Comparison of ENCODE assay signal across 23 cellular contexts in genomic region chr13:76223565-76223964, GRCh38.
A peak's percentile ranks its signal among the peaks of the same experiment; 100 is the strongest.
DNase-seq lines count a peak whose midpoint lies in the region; ATAC-seq and TF ChIP-seq lines count a peak whose summit lies in the region.
"Had no signal": no experiment of that assay in that cellular context is flagged by ENCODE, and none has a peak within 500 bp of the region (broad histone marks: within the 10 kb centered on the region; RNA-seq: fewer than 3 reads in every experiment).

No MANE protein-coding gene starts in this region.

- H3K36me3 ChIP-seq in brain microvascular endothelial cell (replicated peaks) (no peaks in the 10 kb centered on the region), mesenchymal stem cell (ENCODE audit: control insufficient read depth in 1 of 2, insufficient read depth in 2 of 2, low read depth in 1 of 2, low read length in 2 of 2) (no peaks in the 10 kb centered on the region), psoas muscle (ENCODE audit: insufficient read depth in 1 of 2, low read depth in 1 of 2) (no peaks in the 10 kb centered on the region)
- no peaks in the 10 kb centered on the region for H3K36me3 ChIP-seq in effector memory CD4-positive, alpha-beta T cell (ENCODE audit: control insufficient read depth, insufficient read depth, low read length)
- H3K36me3 ChIP-seq: gastrocnemius medialis, pancreas had no signal

- H3K9me3 Mint-ChIP-seq in activated CD4-positive, alpha-beta T cell treated with anti-CD3 and anti-CD28 coated beads for 36 hours (ENCODE audit: low read depth), result no peaks in the 10 kb centered on the region

- POLR2A ChIA-PET in activated CD4-positive, alpha-beta T cell treated with anti-CD3 and anti-CD28 coated beads for 36 hours (lab: Charles Lee), result no interaction called here

- no peaks in the 10 kb centered on the region for H3K9me3 ChIP-seq in mesenchymal stem cell (ENCODE audit: control insufficient read depth, low read length)
- no peaks in the 10 kb centered on the region for H3K9me3 ChIP-seq in effector memory CD4-positive, alpha-beta T cell (ENCODE audit: control insufficient read depth, low read length)
- H3K9me3 ChIP-seq in psoas muscle, result no peaks in the 10 kb centered on the region
- H3K9me3 ChIP-seq: gastrocnemius medialis, pancreas had no signal

- no peak overlapping the region for H3K4me3 Mint-ChIP-seq in activated CD4-positive, alpha-beta T cell treated with anti-CD3 and anti-CD28 coated beads for 36 hours
- H3K4me3 Mint-ChIP-seq: HFFc6 had no signal

- H3K4me1 ChIP-seq in mesenchymal stem cell (ENCODE audit: control insufficient read depth, insufficient read depth, low read depth, low read length) (peaks cover 4% of the 10 kb centered on the region), psoas muscle (peaks cover 12% of the 10 kb centered on the region)
- no peaks in the 10 kb centered on the region for H3K4me1 ChIP-seq in effector memory CD4-positive, alpha-beta T cell (ENCODE audit: control insufficient read depth, insufficient read depth, low read length, poor library complexity, severe bottlenecking)
- H3K4me1 ChIP-seq: pancreas had no signal

- no peaks in the 10 kb centered on the region for H3K36me3 Mint-ChIP-seq in activated CD4-positive, alpha-beta T cell treated with anti-CD3 and anti-CD28 coated beads for 36 hours (ENCODE audit: low read depth)

- H2BK12ac ChIP-seq in mesenchymal stem cell (ENCODE audit: low read length in 2 of 2), result peak overlapping the region; percentile 1 to 69

- TF ChIP-seq CTCF in GM12864 (IDR thresholded peaks at IDR 0.05; ENCODE audit: low read depth, low read length, missing control alignments) (peak; percentile 1), HFF-Myc (IDR thresholded peaks at IDR 0.05; ENCODE audit: low read depth, low read length, missing control alignments) (peak; percentile 9), brain microvascular endothelial cell (IDR thresholded peaks at IDR 0.05; ENCODE audit: low read depth, low read length, missing control alignments) (peak; percentile 29), psoas muscle (IDR thresholded peaks at IDR 0.05) (no peak)

- intact Hi-C loops in psoas muscle (cut with DNase I), result no loop called here
- intact Hi-C loops in activated CD4-positive, alpha-beta T cell treated with anti-CD3 and anti-CD28 coated beads for 36 hours (cut with DNase I, micrococcal nuclease), result no loop called here

- in situ Hi-C loops in brain microvascular endothelial cell (cut with HindIII; ENCODE audit: low pct_ligation_motif_present, low sequenced_read_pairs), result no loop called here

- ATAC-seq in psoas muscle, result no peak
- no peak for ATAC-seq in activated CD4-positive, alpha-beta T cell treated with anti-CD3 and anti-CD28 coated beads for 36 hours
- ATAC-seq: gastrocnemius medialis, Panc1, pancreas had no signal

- no peak overlapping the region for H4K91ac ChIP-seq in mesenchymal stem cell (ENCODE audit: low read length)

- peak overlapping the region in 1 of 2 experiments; percentile 37 for H3K18ac ChIP-seq in mesenchymal stem cell (ENCODE audit: low read depth in 1 of 2, low read length in 2 of 2)

- no peak overlapping the region for H3K4me3 ChIP-seq in GM12864 (ENCODE audit: low read depth, low read length)
- H3K4me3 ChIP-seq in HFF-Myc (replicated peaks; ENCODE audit: low read depth, low read length), result no peak overlapping the region
- H3K4me3 ChIP-seq in brain microvascular endothelial cell (ENCODE audit: low read depth, low read length), result no peak overlapping the region
- H3K4me3 ChIP-seq in mesenchymal stem cell (ENCODE audit: insufficient read depth in 1 of 2, low read depth in 1 of 2, low read length in 2 of 2), result no peak overlapping the region
- H3K4me3 ChIP-seq in effector memory CD4-positive, alpha-beta T cell (ENCODE audit: insufficient read depth, low read depth, low read length, poor library complexity, severe bottlenecking), result no peak overlapping the region
- no peak overlapping the region for H3K4me3 ChIP-seq in psoas muscle
- H3K4me3 ChIP-seq: coronary artery, gastrocnemius medialis, pancreas, SK-N-MC, skin epidermis had no signal

- no peak for DNase-seq in GM12864 (ENCODE audit: low read depth)
- DNase-seq in HFF-Myc (ENCODE audit: extremely low read depth, low read depth), result no peak
- DNase-seq in brain microvascular endothelial cell, result no peak
- DNase-seq in mesenchymal stem cell, result no peak
- DNase-seq in effector memory CD4-positive, alpha-beta T cell, result no peak
- no peak for DNase-seq in psoas muscle
- no peak for DNase-seq in activated CD4-positive, alpha-beta T cell treated with anti-CD3 and anti-CD28 coated beads for 36 hours
- DNase-seq in mucosa of gallbladder (ENCODE audit: low spot score), result no peak
- DNase-seq: activated naive CD4-positive, alpha-beta T cell treated with Interleukin-2 at 50 U/mL for 16 hours; activated T-cell treated with anti-CD3 and anti-CD28 coated beads for 4 hours; AML-193; gastrocnemius medialis; HFFc6; NCI-H1417; NCI-H2171; NCI-H69; pancreas; stimulated activated CD4-positive, alpha-beta T cell treated with anti-CD3 and anti-CD28 coated beads, Interleukin-4, amount 100 ng/mL, for 24 hours; substantia nigra had no signal

- WGBS in mesenchymal stem cell, result 72% methylated on average over 2 of the region's 2 CpGs
- WGBS in psoas muscle, 3 donors, result 91 to 98% (median 95%) methylated on average over 2 of the region's 2 CpGs

- no peak overlapping the region for H2BK5ac ChIP-seq in mesenchymal stem cell (ENCODE audit: low read depth, low read length, poor library complexity, severe bottlenecking)

- no peaks in the 10 kb centered on the region for H3K79me1 ChIP-seq in mesenchymal stem cell (replicated peaks; ENCODE audit: low read length, poor library complexity, severe bottlenecking)

- no peak overlapping the region for H3K9ac ChIP-seq in mesenchymal stem cell (ENCODE audit: low read length)

- H2BK15ac ChIP-seq in mesenchymal stem cell (ENCODE audit: low read depth, poor library complexity, severe bottlenecking), result no peak overlapping the region

- H3K27ac ChIP-seq in brain microvascular endothelial cell (no peak overlapping the region), mesenchymal stem cell (ENCODE audit: low read length, poor library complexity, severe bottlenecking) (no peak overlapping the region), psoas muscle (no peak overlapping the region)
- no peak overlapping the region for H3K27ac ChIP-seq in effector memory CD4-positive, alpha-beta T cell (ENCODE audit: insufficient read depth, low read length, poor library complexity, severe bottlenecking)
- H3K27ac ChIP-seq: coronary artery, gastrocnemius medialis, pancreas, SK-N-MC, skin epidermis had no signal

- no peak overlapping the region for H4K8ac ChIP-seq in mesenchymal stem cell (ENCODE audit: low read length)

- H2AFZ ChIP-seq in mesenchymal stem cell (ENCODE audit: low read depth, low read length), result no peak overlapping the region

- no peak overlapping the region for H3K4me2 ChIP-seq in mesenchymal stem cell (ENCODE audit: low read length, poor library complexity, severe bottlenecking)

- H3K27ac Mint-ChIP-seq in activated CD4-positive, alpha-beta T cell treated with anti-CD3 and anti-CD28 coated beads for 36 hours, result no peak overlapping the region
- H3K27ac Mint-ChIP-seq: HFFc6 had no signal

- CTCF ChIA-PET in activated CD4-positive, alpha-beta T cell treated with anti-CD3 and anti-CD28 coated beads for 36 hours (lab: Charles Lee), result no interaction called here

- H3K27me3 ChIP-seq in brain microvascular endothelial cell (replicated peaks) (no peaks in the 10 kb centered on the region), mesenchymal stem cell (ENCODE audit: control insufficient read depth in 1 of 2, insufficient read depth in 1 of 2, low read length in 2 of 2) (no peaks in the 10 kb centered on the region), psoas muscle (ENCODE audit: insufficient read depth in 3 of 3, low read length in 2 of 3) (no peaks in the 10 kb centered on the region)
- H3K27me3 ChIP-seq in effector memory CD4-positive, alpha-beta T cell (replicated peaks; ENCODE audit: control insufficient read depth, insufficient read depth, low read length, poor library complexity, severe bottlenecking), result no peaks in the 10 kb centered on the region
- H3K27me3 ChIP-seq: gastrocnemius medialis, pancreas had no signal

- no peak overlapping the region for H3K23ac ChIP-seq in mesenchymal stem cell (ENCODE audit: low read length in 2 of 2)

- H2BK120ac ChIP-seq in mesenchymal stem cell (ENCODE audit: low read depth, low read length), result no peak overlapping the region

- peak overlapping the region; percentile 28 for H2AK5ac ChIP-seq in mesenchymal stem cell (ENCODE audit: low read length, severe bottlenecking)

- H3K4me1 Mint-ChIP-seq in activated CD4-positive, alpha-beta T cell treated with anti-CD3 and anti-CD28 coated beads for 36 hours, result no peaks in the 10 kb centered on the region

- peaks cover 3% of the 10 kb centered on the region for H3K27me3 Mint-ChIP-seq in activated CD4-positive, alpha-beta T cell treated with anti-CD3 and anti-CD28 coated beads for 36 hours

- H3K4ac ChIP-seq in mesenchymal stem cell (ENCODE audit: low read depth in 1 of 2, low read length in 2 of 2), result no peak overlapping the region

- H3K14ac ChIP-seq in mesenchymal stem cell (ENCODE audit: low read length in 2 of 2), result no peak overlapping the region
